In genomic region chr3:155607761-155608160, GRCh38 we compare ENCODE assay signal across 16 cellular contexts.
DNase-seq lines count a peak whose midpoint lies in the region; ATAC-seq, FAIRE-seq and TF ChIP-seq lines count a peak whose summit lies in the region.
"Had no signal": no experiment of that assay in that cellular context is flagged by ENCODE, and none has a peak within 500 bp of the region (broad histone marks: within the 10 kb centered on the region; RNA-seq: fewer than 3 reads in every experiment).

No MANE protein-coding gene starts in this region.

- DNase-seq in A549 (ENCODE audit: low read depth in 1 of 2, low spot score in 1 of 2) (no peak), mesendoderm (no peak), trophoblast cell (no peak), MM.1S (no peak), chondrocyte (ENCODE audit: low spot score) (no peak)
- DNase-seq: 8988T; ACHN; CD4-positive, CD25-positive, alpha-beta regulatory T cell; DMS53; GM23248; IMR-90; KBM-7 had no signal

- H3K27ac ChIP-seq in A549 (no peak overlapping the region), HUES6 (ENCODE audit: low read depth, low read length) (no peak overlapping the region; the same call in 1 of the 2 replicates), mesendoderm (ENCODE audit: low read depth, low read length) (no peak overlapping the region), trophoblast cell (ENCODE audit: low read depth, low read length) (peak overlapping the region; percentile 12), MM.1S (ENCODE audit: low read length) (no peak overlapping the region)
- H3K27ac ChIP-seq: BLaER1 treated with 17β-estradiol and CSF1 and Interleukin-3, amounts not matched to agents 10 nM and 100 nM; GM23248 had no signal

- H4K91ac ChIP-seq in trophoblast cell (ENCODE audit: low read depth, low read length) = no peak overlapping the region

- H3F3A ChIP-seq in MM.1S (ENCODE audit: insufficient read depth, low read length) = no peaks in the 10 kb centered on the region

- no peak overlapping the region for H4K5ac ChIP-seq in mesendoderm (ENCODE audit: low read length)

- no peak overlapping the region for H4K8ac ChIP-seq in mesendoderm (ENCODE audit: low read depth, low read length)
- no peak overlapping the region for H4K8ac ChIP-seq in trophoblast cell (ENCODE audit: low read depth, low read length)

- H2BK12ac ChIP-seq in trophoblast cell (ENCODE audit: low read length) = no peak overlapping the region

- no peaks in the 10 kb centered on the region for H3K9me2 ChIP-seq in MM.1S (replicated peaks; ENCODE audit: insufficient read depth, low read length)

- H3K4me1 Mint-ChIP-seq in chondrocyte (ENCODE audit: low read depth) = no peaks in the 10 kb centered on the region
- H3K4me1 Mint-ChIP-seq: CD4-positive, CD25-positive, alpha-beta regulatory T cell had no signal

- CTCF ChIA-PET in A549 (lab: Yijun Ruan, JAX) = no interaction called here

- TF ChIP-seq EP300 in A549 (IDR thresholded peaks at IDR 0.05) = no peak

- peak overlapping the region; percentile 7 for H3K18ac ChIP-seq in mesendoderm (ENCODE audit: low read length)
- no peak overlapping the region for H3K18ac ChIP-seq in trophoblast cell (ENCODE audit: low read length)

- 0 out of 3 replicates have a peak, but pooled peaks cover 6% of the 10 kb centered on the region for H3K4me1 ChIP-seq in A549
- H3K4me1 ChIP-seq in HUES6 (ENCODE audit: control insufficient read depth, insufficient read depth, low read length) = peaks cover 21% of the 10 kb centered on the region; the same call in 1 of the 2 replicates
- peaks cover 2% of the 10 kb centered on the region for H3K4me1 ChIP-seq in mesendoderm (ENCODE audit: control insufficient read depth, low read depth, low read length)
- peaks cover 3 to 9% of the 10 kb centered on the region in 2 experiments for H3K4me1 ChIP-seq in trophoblast cell (ENCODE audit: control insufficient read depth in 1 of 2, insufficient read depth in 2 of 2, low read length in 2 of 2)
- H3K4me1 ChIP-seq in MM.1S (ENCODE audit: low read length) = no peaks in the 10 kb centered on the region

- TF ChIP-seq POLR2A in A549 (IDR thresholded peaks at IDR 0.05; ENCODE audit: low read length) = no peak

- no peak overlapping the region for H4K12ac ChIP-seq in trophoblast cell (ENCODE audit: low read depth, low read length)

- FAIRE-seq in A549 (lab: Jason Lieb, UNC) = no peak

- H2BK120ac ChIP-seq in mesendoderm (ENCODE audit: low read depth, low read length) (no peak overlapping the region), trophoblast cell (ENCODE audit: insufficient read depth, low read length, poor library complexity) (no peak overlapping the region)

- H3K27ac Mint-ChIP-seq in chondrocyte (ENCODE audit: unreplicated experiment) = no peak overlapping the region
- H3K27ac Mint-ChIP-seq: CD4-positive, CD25-positive, alpha-beta regulatory T cell had no signal

- H2AFZ ChIP-seq in trophoblast cell (ENCODE audit: insufficient read depth, low read length, poor library complexity) (no peak overlapping the region), MM.1S (ENCODE audit: low read length) (no peak overlapping the region)
- H2AFZ ChIP-seq: GM23248 had no signal

- H3K79me2 ChIP-seq in mesendoderm (ENCODE audit: control insufficient read depth, insufficient read depth, low read length) (no peaks in the 10 kb centered on the region), trophoblast cell (ENCODE audit: control insufficient read depth, insufficient read depth, low read length, poor library complexity) (no peaks in the 10 kb centered on the region), MM.1S (ENCODE audit: low read length) (no peaks in the 10 kb centered on the region)

- peaks cover 4% of the 10 kb centered on the region for H3K27me3 Mint-ChIP-seq in chondrocyte (ENCODE audit: low read depth)

- no peak overlapping the region for H2BK15ac ChIP-seq in mesendoderm (replicated peaks; ENCODE audit: low read depth)

- no peak overlapping the region for H3K14ac ChIP-seq in trophoblast cell (ENCODE audit: low read length)

- H3K23ac ChIP-seq in mesendoderm (ENCODE audit: low read length) = no peak overlapping the region
- no peak overlapping the region for H3K23ac ChIP-seq in trophoblast cell (ENCODE audit: low read length)

- no peak for TF ChIP-seq CTCF in A549 (IDR thresholded peaks at IDR 0.05)
- no peak for TF ChIP-seq CTCF in MM.1S (IDR thresholded peaks at IDR 0.05; ENCODE audit: low read length)
- no peak for TF ChIP-seq CTCF in chondrocyte (IDR thresholded peaks at IDR 0.05)

- peaks cover 9% of the 10 kb centered on the region for H3K9me3 Mint-ChIP-seq in chondrocyte (ENCODE audit: low read depth)

- no peak overlapping the region for H3K56ac ChIP-seq in mesendoderm (ENCODE audit: low read length)

- no peak overlapping the region for H3K4me3 Mint-ChIP-seq in chondrocyte (ENCODE audit: unreplicated experiment)
- H3K4me3 Mint-ChIP-seq: CD4-positive, CD25-positive, alpha-beta regulatory T cell had no signal

- WGBS in A549 (ENCODE audit: missing lambda C conversion rate) = 68% methylated on average over 1 of the region's 1 CpG
- WGBS in mesendoderm (ENCODE audit: extremely low coverage, insufficient coverage, low lambda C conversion rate) = no CpG with 5 or more reads among the region's 1 CpG
- WGBS in trophoblast cell (ENCODE audit: extremely low coverage, insufficient coverage, insufficient read length) = no CpG with 5 or more reads among the region's 1 CpG

- H3K9ac ChIP-seq in HUES6 (ENCODE audit: low read length) (peak overlapping the region; percentile 28), mesendoderm (ENCODE audit: low read length) (no peak overlapping the region), trophoblast cell (ENCODE audit: low read length) (no peak overlapping the region), MM.1S (ENCODE audit: low read length) (no peak overlapping the region)
- H3K9ac ChIP-seq: BLaER1 treated with 17β-estradiol and CSF1 and Interleukin-3, amounts not matched to agents 10 nM and 100 nM; GM23248 had no signal

- H3K4ac ChIP-seq in mesendoderm (ENCODE audit: low read depth, low read length) (no peak overlapping the region), trophoblast cell (ENCODE audit: low read depth, low read length) (no peak overlapping the region)

- no peaks in the 10 kb centered on the region for H3K36me3 ChIP-seq in HUES6 (ENCODE audit: control insufficient read depth, insufficient read depth, low read length)
- H3K36me3 ChIP-seq in mesendoderm (ENCODE audit: control insufficient read depth, insufficient read depth, low read length) = no peaks in the 10 kb centered on the region
- H3K36me3 ChIP-seq in trophoblast cell (ENCODE audit: control insufficient read depth in 1 of 2, insufficient read depth in 2 of 2, low read length in 2 of 2) = no peaks in the 10 kb centered on the region
- no peaks in the 10 kb centered on the region for H3K36me3 ChIP-seq in MM.1S (replicated peaks; ENCODE audit: insufficient read depth, low read length)
- H3K36me3 ChIP-seq: BLaER1 treated with 17β-estradiol and CSF1 and Interleukin-3, amounts not matched to agents 10 nM and 100 nM; HAP-1 had no signal

- H3K9me3 ChIP-seq in A549 (no peaks in the 10 kb centered on the region), HUES6 (ENCODE audit: control insufficient read depth, insufficient read depth, low read depth, low read length) (0 out of 2 replicates have a peak, but pooled peaks cover 3% of the 10 kb centered on the region), trophoblast cell (ENCODE audit: insufficient read depth, low read depth, low read length) (no peaks in the 10 kb centered on the region), MM.1S (replicated peaks; ENCODE audit: insufficient read depth, low read length) (no peaks in the 10 kb centered on the region)
- H3K9me3 ChIP-seq: HAP-1 had no signal

- no peak overlapping the region for H3K4me2 ChIP-seq in A549
- no peak overlapping the region for H3K4me2 ChIP-seq in mesendoderm (ENCODE audit: low read length)
- no peak overlapping the region for H3K4me2 ChIP-seq in trophoblast cell (ENCODE audit: low read length)
- H3K4me2 ChIP-seq in MM.1S (ENCODE audit: low read depth, low read length) = no peak overlapping the region
- H3K4me2 ChIP-seq: BLaER1 treated with 17β-estradiol and CSF1 and Interleukin-3, amounts not matched to agents 10 nM and 100 nM had no signal

- POLR2A ChIA-PET in A549 (lab: Yijun Ruan, JAX) = no interaction called here

- ATAC-seq in A549 (no peak), HG02885 (IDR thresholded peaks at IDR 0.05; ENCODE audit: poor library complexity, unreplicated experiment) (no peak)

- H3K4me3 ChIP-seq in A549 (no peak overlapping the region), HUES6 (ENCODE audit: low read depth, low read length) (no peak overlapping the region), mesendoderm (ENCODE audit: low read length) (no peak overlapping the region), trophoblast cell (ENCODE audit: low read depth, low read length) (no peak overlapping the region), MM.1S (ENCODE audit: low read length) (no peak overlapping the region)
- H3K4me3 ChIP-seq: BLaER1 treated with 17β-estradiol and CSF1 and Interleukin-3, amounts not matched to agents 10 nM and 100 nM; GM23248; HAP-1 had no signal

- H3K36me3 Mint-ChIP-seq in chondrocyte (ENCODE audit: low read depth) = no peaks in the 10 kb centered on the region
- H3K36me3 Mint-ChIP-seq: CD4-positive, CD25-positive, alpha-beta regulatory T cell had no signal

- TF ChIP-seq RAD21 in A549 (conservative IDR thresholded peaks at IDR 0.05 in 1 of 2, IDR thresholded peaks at IDR 0.05 in 1 of 2) = no peak

- H2BK5ac ChIP-seq in mesendoderm (ENCODE audit: low read length) (no peak overlapping the region), trophoblast cell (ENCODE audit: low read depth, low read length, poor library complexity) (no peak overlapping the region)

- H3K27me3 ChIP-seq in HUES6 (ENCODE audit: control insufficient read depth, insufficient read depth, low read length) (no peaks in the 10 kb centered on the region), mesendoderm (ENCODE audit: insufficient read depth, low read length, poor library complexity) (no peaks in the 10 kb centered on the region), trophoblast cell (ENCODE audit: insufficient read depth, low read length) (no peaks in the 10 kb centered on the region), MM.1S (replicated peaks; ENCODE audit: insufficient read depth, low read length) (no peaks in the 10 kb centered on the region)
- H3K27me3 ChIP-seq: BLaER1 treated with 17β-estradiol and CSF1 and Interleukin-3, amounts not matched to agents 10 nM and 100 nM had no signal

- H3K79me1 ChIP-seq in mesendoderm (ENCODE audit: low read length) = no peaks in the 10 kb centered on the region
- no peaks in the 10 kb centered on the region for H3K79me1 ChIP-seq in trophoblast cell (ENCODE audit: low read length)

- no peak overlapping the region for H2AK5ac ChIP-seq in mesendoderm (ENCODE audit: low read length)
- H2AK5ac ChIP-seq in trophoblast cell (ENCODE audit: low read length) = no peak overlapping the region

- no peaks in the 10 kb centered on the region for H4K20me1 ChIP-seq in MM.1S (ENCODE audit: insufficient read depth, low read length)
- H4K20me1 ChIP-seq: BLaER1 treated with 17β-estradiol and CSF1 and Interleukin-3, amounts not matched to agents 10 nM and 100 nM had no signal

TF ChIP-seq in A549, 52 proteins besides CTCF, POLR2A, EP300 and RAD21:
- peak; percentile 33 for TF ChIP-seq MAFK (IDR thresholded peaks at IDR 0.05; ENCODE audit: partially characterized antibody)
- TF ChIP-seq RNF2 (IDR thresholded peaks at IDR 0.05; ENCODE audit: borderline replicate concordance, low read depth) = no peak
